ENCODE assay signal across 20 cellular contexts in genomic region chrX:49330421-49330820, GRCh38. TPM values are rescaled to one million over a fixed set of nuclear protein-coding genes. Genes with fewer than 3 reads are reported as not detected.
"Had no signal": no experiment of that assay in that cellular context is flagged by ENCODE, and none has a peak within 500 bp of the region (broad histone marks: within the 10 kb centered on the region; RNA-seq: fewer than 3 reads in every experiment).

No MANE protein-coding gene starts in this region.

RNA-seq across cellular contexts. Expression of gene GAGE13, which starts 1.0 kb away (rescaled TPM):
- total RNA-seq: activated naive CD4-positive, alpha-beta T cell treated with anti-CD3 and anti-CD28 coated beads for 36 hours; activated naive CD4-positive, alpha-beta T cell treated with anti-CD3 and anti-CD28 coated beads, Interleukin-2, amount 50 U/mL, for 72 hours; activated naive CD8-positive, alpha-beta T cell treated with anti-CD3 and anti-CD28 coated beads for 36 hours; activated naive CD8-positive, alpha-beta T cell treated with anti-CD3 and anti-CD28 coated beads, Interleukin-2, amount 10 ng/mL, durations not matched to agents 7 days and 5 days; activated T-cell treated with anti-CD3 and anti-CD28 coated beads, Interleukin-2, amount 50 U/mL, for 4 hours; activated T-cell treated with anti-CD3 and anti-CD28 coated beads, Interleukin-2, amount 50 U/mL, for 72 hours; activated T-helper 1 cell treated with anti-CD3 and anti-CD28 coated beads, Interleukin-12 subunit alpha, Interleukin-12 subunit beta, Interleukin-2, Interleukin-4 antibody, amounts not matched to agents 30 ng/mL and 10 ng/mL and 1 ng/mL, durations not matched to agents 14 hours and 24 hours and 36 hours; activated T-helper 17 cell treated with anti-CD3 and anti-CD28 coated beads, Interleukin-2, amount 50 U/mL, for 72 hours; activated T-helper 2 cell treated with anti-CD3 and anti-CD28 coated beads, Interferon-gamma antibody, Interleukin-2, Interleukin-4, amounts not matched to agents 10 μg/mL and 5 μg/mL and 100 μg/mL, durations not matched to agents 14 hours and 24 hours and 36 hours; adrenal gland; aorta; ascending aorta; astrocyte; body of pancreas; breast epithelium; bronchial epithelial cell; cardiac muscle cell; cardiac septum; cerebellum; chondrocyte had no signal

RNA-seq across cellular contexts. Expression of gene GAGE12J, which starts 8.6 kb away (rescaled TPM):
- total RNA-seq: activated naive CD4-positive, alpha-beta T cell treated with anti-CD3 and anti-CD28 coated beads for 36 hours; activated naive CD4-positive, alpha-beta T cell treated with anti-CD3 and anti-CD28 coated beads, Interleukin-2, amount 50 U/mL, for 72 hours; activated naive CD8-positive, alpha-beta T cell treated with anti-CD3 and anti-CD28 coated beads for 36 hours; activated naive CD8-positive, alpha-beta T cell treated with anti-CD3 and anti-CD28 coated beads, Interleukin-2, amount 10 ng/mL, durations not matched to agents 7 days and 5 days; activated T-cell treated with anti-CD3 and anti-CD28 coated beads, Interleukin-2, amount 50 U/mL, for 4 hours; activated T-cell treated with anti-CD3 and anti-CD28 coated beads, Interleukin-2, amount 50 U/mL, for 72 hours; activated T-helper 1 cell treated with anti-CD3 and anti-CD28 coated beads, Interleukin-12 subunit alpha, Interleukin-12 subunit beta, Interleukin-2, Interleukin-4 antibody, amounts not matched to agents 30 ng/mL and 10 ng/mL and 1 ng/mL, durations not matched to agents 14 hours and 24 hours and 36 hours; activated T-helper 17 cell treated with anti-CD3 and anti-CD28 coated beads, Interleukin-2, amount 50 U/mL, for 72 hours; activated T-helper 2 cell treated with anti-CD3 and anti-CD28 coated beads, Interferon-gamma antibody, Interleukin-2, Interleukin-4, amounts not matched to agents 10 μg/mL and 5 μg/mL and 100 μg/mL, durations not matched to agents 14 hours and 24 hours and 36 hours; adrenal gland; aorta; ascending aorta; astrocyte; body of pancreas; breast epithelium; bronchial epithelial cell; cardiac muscle cell; cardiac septum; cerebellum; chondrocyte had no signal

RNA-seq across cellular contexts. Expression of gene GAGE10, which starts 27.0 kb away (rescaled TPM):
- total RNA-seq: activated naive CD4-positive, alpha-beta T cell treated with anti-CD3 and anti-CD28 coated beads for 36 hours; activated naive CD4-positive, alpha-beta T cell treated with anti-CD3 and anti-CD28 coated beads, Interleukin-2, amount 50 U/mL, for 72 hours; activated naive CD8-positive, alpha-beta T cell treated with anti-CD3 and anti-CD28 coated beads for 36 hours; activated naive CD8-positive, alpha-beta T cell treated with anti-CD3 and anti-CD28 coated beads, Interleukin-2, amount 10 ng/mL, durations not matched to agents 7 days and 5 days; activated T-cell treated with anti-CD3 and anti-CD28 coated beads, Interleukin-2, amount 50 U/mL, for 4 hours; activated T-cell treated with anti-CD3 and anti-CD28 coated beads, Interleukin-2, amount 50 U/mL, for 72 hours; activated T-helper 1 cell treated with anti-CD3 and anti-CD28 coated beads, Interleukin-12 subunit alpha, Interleukin-12 subunit beta, Interleukin-2, Interleukin-4 antibody, amounts not matched to agents 30 ng/mL and 10 ng/mL and 1 ng/mL, durations not matched to agents 14 hours and 24 hours and 36 hours; activated T-helper 17 cell treated with anti-CD3 and anti-CD28 coated beads, Interleukin-2, amount 50 U/mL, for 72 hours; activated T-helper 2 cell treated with anti-CD3 and anti-CD28 coated beads, Interferon-gamma antibody, Interleukin-2, Interleukin-4, amounts not matched to agents 10 μg/mL and 5 μg/mL and 100 μg/mL, durations not matched to agents 14 hours and 24 hours and 36 hours; adrenal gland; aorta; ascending aorta; astrocyte; body of pancreas; breast epithelium; bronchial epithelial cell; cardiac muscle cell; cardiac septum; cerebellum; chondrocyte had no signal
